ENCODE assay signal across 10 cellular contexts in genomic region chr13:94657167-94657566, GRCh38. TPM values are rescaled to one million over a fixed set of nuclear protein-coding genes. Genes with fewer than 3 reads are reported as not detected.
DNase-seq lines count a peak whose midpoint lies in the region; ATAC-seq and TF ChIP-seq lines count a peak whose summit lies in the region.
"Had no signal": no experiment of that assay in that cellular context is flagged by ENCODE, and none has a peak within 500 bp of the region (broad histone marks: within the 10 kb centered on the region; RNA-seq: fewer than 3 reads in every experiment).

No MANE protein-coding gene starts in this region.

- BruUV-seq in PC-9 (replicated peaks; lab: Mats Ljungman, UMichigan) = no TSS peak

- H3K9me2 ChIP-seq in PC-9 (ENCODE audit: insufficient read depth) = no peaks in the 10 kb centered on the region

- H3K4me3 ChIP-seq in choroid plexus epithelial cell (ENCODE audit: low read depth, low read length) = no peak overlapping the region
- H3K4me3 ChIP-seq in PC-9 = no peak overlapping the region

- H3K9me3 ChIP-seq in PC-9 (ENCODE audit: insufficient read depth, low read depth) = no peaks in the 10 kb centered on the region

- POLR2A ChIA-PET in PC-9 (lab: Charles Lee; ENCODE audit: unreplicated experiment) = interaction anchor here (0.6 kb wide), 1 partner anchor 643 kb away, joined by 25 read pairs; no protein-coding TSS in a partner anchor

- H4K20me1 ChIP-seq in PC-9 (ENCODE audit: insufficient read depth) = no peaks in the 10 kb centered on the region

- TF ChIP-seq CTCF in choroid plexus epithelial cell (conservative IDR thresholded peaks at IDR 0.05; ENCODE audit: low read depth, low read length) (no peak), PC-9 (conservative IDR thresholded peaks at IDR 0.05) (no peak)

- no peaks in the 10 kb centered on the region for H3K36me3 ChIP-seq in PC-9 (ENCODE audit: low read depth)

- H2AFZ ChIP-seq in PC-9 = no peak overlapping the region

- no peak overlapping the region for H3K27ac ChIP-seq in PC-9

- CTCF ChIA-PET in PC-9 (lab: Charles Lee) = no interaction called here

- DNase-seq in choroid plexus epithelial cell (ENCODE audit: low read depth) = peak; percentile 49
- DNase-seq in PC-9 = no peak
- no peak for DNase-seq in NCI-H1436 treated with DMSO at 0.1 percent for 48 hours (lab: John Stamatoyannopoulos, UW)
- no peak for DNase-seq in LoVo (ENCODE audit: low spot score)
- DNase-seq: hippocampal formation, NCI-H2081 treated with DMSO at 0.1 percent for 48 hours had no signal

- H3K4me2 ChIP-seq in PC-9 = no peak overlapping the region

- intact Hi-C loops in PC-9 (cut with micrococcal nuclease; ENCODE audit: unreplicated experiment) = no loop called here

- no peaks in the 10 kb centered on the region for H3F3A ChIP-seq in PC-9 (ENCODE audit: insufficient read depth, low read depth)

- H3K79me2 ChIP-seq in PC-9 (ENCODE audit: low read depth) = no peaks in the 10 kb centered on the region

- ATAC-seq in GM18519 (IDR thresholded peaks at IDR 0.05; ENCODE audit: low FRiP score, unreplicated experiment) (peak; percentile 24), GM21515 (IDR thresholded peaks at IDR 0.05; ENCODE audit: unreplicated experiment) (peak; percentile 39), HG03354 (IDR thresholded peaks at IDR 0.05; ENCODE audit: poor library complexity, severe bottlenecking, unreplicated experiment) (peak; percentile 13), HG02970 (IDR thresholded peaks at IDR 0.05; ENCODE audit: low FRiP score, unreplicated experiment) (no peak)

- peaks cover 11% of the 10 kb centered on the region for H3K27me3 ChIP-seq in PC-9 (ENCODE audit: insufficient read depth, low read depth)

- H3K4me1 ChIP-seq in PC-9 (replicated peaks; ENCODE audit: insufficient read depth) = no peaks in the 10 kb centered on the region

RNA-seq across cellular contexts. Expression of gene SOX21, which starts 55.2 kb away (rescaled TPM):
- not detected in 2 replicates for total RNA-seq in PC-9 (2021)

RNA-seq across cellular contexts. Expression of gene GPR180, which starts 55.5 kb away (rescaled TPM):
- total RNA-seq in PC-9 (2021) = 2.6 and 4.0 TPM in 2 replicates
